In the genomic region with DNA sequence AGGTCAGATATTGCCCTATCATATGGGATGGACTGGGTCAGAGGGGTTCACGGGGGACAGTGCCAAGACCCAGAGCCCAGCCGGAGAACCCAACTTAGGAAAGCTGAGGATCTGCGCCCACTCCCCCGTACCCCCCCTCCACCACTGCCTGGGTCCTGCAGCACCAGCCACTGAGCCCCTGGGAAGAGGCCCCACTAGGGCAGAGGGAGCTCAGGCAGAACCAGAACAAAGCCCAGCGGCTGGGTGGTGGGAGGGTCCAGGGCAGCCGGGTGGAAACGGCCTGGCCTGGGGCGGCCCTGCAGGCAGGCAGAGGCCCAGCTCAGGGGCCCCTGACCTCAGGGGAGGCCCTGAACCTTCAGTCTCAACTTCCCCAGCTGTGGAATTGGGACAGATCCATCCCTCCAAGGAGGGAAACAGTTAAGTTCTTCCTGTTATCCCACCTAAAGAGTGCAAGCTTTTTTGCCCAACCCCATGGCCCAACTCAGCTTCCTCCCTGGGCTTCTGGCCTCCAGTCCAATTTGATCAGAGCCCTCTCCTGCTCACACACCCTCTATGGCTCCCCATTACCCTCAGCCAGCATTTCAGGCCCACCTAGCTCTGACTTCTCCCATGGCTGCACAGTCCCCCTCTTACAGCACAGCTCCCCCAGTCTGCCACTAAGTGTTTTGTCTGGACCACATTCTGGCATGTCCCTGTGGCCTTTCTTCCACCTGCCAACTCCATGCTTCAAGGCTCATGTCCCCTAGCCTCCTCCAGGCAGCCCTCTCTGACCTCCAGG, we compare ENCODE assay signal across 14 cellular contexts. TPM values are rescaled to one million over a fixed set of nuclear protein-coding genes. Genes with fewer than 3 reads are reported as not detected.
DNase-seq lines count a peak whose midpoint lies in the region; ATAC-seq and TF ChIP-seq lines count a peak whose summit lies in the region.
"Had no signal": no experiment of that assay in that cellular context is flagged by ENCODE, and none has a peak within 500 bp of the region (broad histone marks: within the 10 kb centered on the region; RNA-seq: fewer than 3 reads in every experiment).

No MANE protein-coding gene starts in this region.

- H3K4me1 ChIP-seq in lung (ENCODE audit: control insufficient read depth in 2 of 2, insufficient read depth in 2 of 2, low read length in 2 of 2), result peaks cover 0 to 5% of the 10 kb centered on the region in 2 donors
- H3K4me1 ChIP-seq in naive thymus-derived CD4-positive, alpha-beta T cell (ENCODE audit: control insufficient read depth in 2 of 2, insufficient read depth in 2 of 2, low read length in 2 of 2), result peaks cover 0 to 11% of the 10 kb centered on the region in 2 donors

- H3K9me3 ChIP-seq in lung (ENCODE audit: control insufficient read depth in 2 of 2, insufficient read depth in 1 of 2, low read length in 1 of 2), result no peaks in the 10 kb centered on the region
- no peaks in the 10 kb centered on the region for H3K9me3 ChIP-seq in naive thymus-derived CD4-positive, alpha-beta T cell (ENCODE audit: control insufficient read depth in 2 of 3, low read length in 3 of 3)
- H3K9me3 ChIP-seq: adrenal gland had no signal

- no peak for TF ChIP-seq CTCF in brain (conservative IDR thresholded peaks at IDR 0.05)
- TF ChIP-seq CTCF in lung (IDR thresholded peaks at IDR 0.05; ENCODE audit: control extremely low read depth, extremely low read depth), result no peak
- no peak for TF ChIP-seq CTCF in type B pancreatic cell (conservative IDR thresholded peaks at IDR 0.05)

- H3K4me1 Mint-ChIP-seq in brain, result peaks cover 25% of the 10 kb centered on the region
- peaks cover 34% of the 10 kb centered on the region for H3K4me1 Mint-ChIP-seq in type B pancreatic cell (ENCODE audit: unreplicated experiment)
- peaks cover 0 to 14% (median 5%) of the 10 kb centered on the region in 7 donors for H3K4me1 Mint-ChIP-seq in naive thymus-derived CD4-positive, alpha-beta T cell

- intact Hi-C loops in naive thymus-derived CD4-positive, alpha-beta T cell (cut with micrococcal nuclease), result no loop called here

- H3K27me3 ChIP-seq in lung (ENCODE audit: control insufficient read depth, insufficient read depth), result no peaks in the 10 kb centered on the region
- H3K27me3 ChIP-seq in naive thymus-derived CD4-positive, alpha-beta T cell (ENCODE audit: control insufficient read depth in 2 of 2, insufficient read depth in 2 of 2, low read length in 2 of 2), result no peaks in the 10 kb centered on the region
- H3K27me3 ChIP-seq: adrenal gland had no signal

- H3K36me3 Mint-ChIP-seq in activated naive CD4-positive, alpha-beta T cell treated with anti-CD3 and anti-CD28 coated beads, Interleukin-2, amount 50 U/mL, for 72 hours, result no peaks in the 10 kb centered on the region
- H3K36me3 Mint-ChIP-seq in brain, result peaks cover 10% of the 10 kb centered on the region
- H3K36me3 Mint-ChIP-seq in type B pancreatic cell, result peaks cover 8% of the 10 kb centered on the region
- no peaks in the 10 kb centered on the region for H3K36me3 Mint-ChIP-seq in naive thymus-derived CD4-positive, alpha-beta T cell

- peak overlapping the region; percentile 30 to 42 for H3K27ac Mint-ChIP-seq in activated naive CD4-positive, alpha-beta T cell treated with anti-CD3 and anti-CD28 coated beads, Interleukin-2, amount 50 U/mL, for 72 hours
- H3K27ac Mint-ChIP-seq in brain (peak overlapping the region in 4 of 5 experiments; percentile 74 to 90 (median 80)), type B pancreatic cell (peak overlapping the region; percentile 88)
- peak overlapping the region in 2 of 9 donors; percentile 8 to 67 for H3K27ac Mint-ChIP-seq in naive thymus-derived CD4-positive, alpha-beta T cell

- no peaks in the 10 kb centered on the region for H3K9me3 Mint-ChIP-seq in activated naive CD4-positive, alpha-beta T cell treated with anti-CD3 and anti-CD28 coated beads, Interleukin-2, amount 50 U/mL, for 72 hours
- H3K9me3 Mint-ChIP-seq in brain (peaks cover 0 to 2% (median 0%) of the 10 kb centered on the region in 5 experiments), type B pancreatic cell (no peaks in the 10 kb centered on the region)
- peaks cover 0 to 1% (median 0%) of the 10 kb centered on the region in 11 donors for H3K9me3 Mint-ChIP-seq in naive thymus-derived CD4-positive, alpha-beta T cell

- POLR2A ChIA-PET in naive thymus-derived CD4-positive, alpha-beta T cell (lab: Charles Lee), result interaction anchor here (0.8 to 2.5 kb wide), 4 partner anchors 16 to 117 kb away, joined by 3 to 12 read pairs (median 4); a partner anchor contains a TSS

- CTCF ChIA-PET in naive thymus-derived CD4-positive, alpha-beta T cell (lab: Charles Lee), result interaction anchor here (1.1 kb wide), 1 partner anchor 15 kb away, joined by 4 read pairs; no protein-coding TSS in a partner anchor

- no peak for ATAC-seq in activated naive CD4-positive, alpha-beta T cell treated with anti-CD3 and anti-CD28 coated beads, Interleukin-2, amount 50 U/mL, for 72 hours
- no peak for ATAC-seq in lung (ENCODE audit: insufficient read depth, low FRiP score)
- no peak for ATAC-seq in naive thymus-derived CD4-positive, alpha-beta T cell
- ATAC-seq in GM21515 (IDR thresholded peaks at IDR 0.05; ENCODE audit: unreplicated experiment), result no peak
- ATAC-seq in HG03439 (IDR thresholded peaks at IDR 0.05; ENCODE audit: unreplicated experiment), result no peak
- ATAC-seq: activated CD4-positive, CD25-positive, alpha-beta regulatory T cell treated with anti-CD3 and anti-CD28 coated beads, Interleukin-2, amount 50 U/mL, for 24 hours had no signal

- H3K36me3 ChIP-seq in lung (ENCODE audit: control insufficient read depth in 2 of 2, insufficient read depth in 2 of 2, low read length in 2 of 2), result peaks cover 0 to 3% of the 10 kb centered on the region in 2 donors
- no peaks in the 10 kb centered on the region for H3K36me3 ChIP-seq in naive thymus-derived CD4-positive, alpha-beta T cell (ENCODE audit: control insufficient read depth in 2 of 3, insufficient read depth in 3 of 3, low read length in 3 of 3)

- WGBS in lung, 2 donors, result 68 to 73% methylated on average over 8 of the region's 8 CpGs

- no peak for DNase-seq in activated naive CD4-positive, alpha-beta T cell treated with anti-CD3 and anti-CD28 coated beads, Interleukin-2, amount 50 U/mL, for 72 hours (ENCODE audit: low spot score in 2 of 2)
- DNase-seq in activated naive CD4-positive, alpha-beta T cell treated with Interleukin-2 at 50 U/mL for 16 hours, result no peak
- DNase-seq in lung (ENCODE audit: low spot score), result no peak
- no peak for DNase-seq in type B pancreatic cell (ENCODE audit: extremely low spot score, unreplicated experiment)
- DNase-seq in naive thymus-derived CD4-positive, alpha-beta T cell, result no peak
- DNase-seq: stimulated activated naive CD4-positive, alpha-beta T cell treated with Interleukin-2 at 50 U/mL for 16 hours had no signal

- H3K27me3 Mint-ChIP-seq in brain, result peaks cover 7% of the 10 kb centered on the region
- H3K27me3 Mint-ChIP-seq in type B pancreatic cell, result no peaks in the 10 kb centered on the region
- peaks cover 0 to 15% (median 0%) of the 10 kb centered on the region in 5 donors for H3K27me3 Mint-ChIP-seq in naive thymus-derived CD4-positive, alpha-beta T cell

- no peak overlapping the region for H3K4me3 ChIP-seq in lung
- H3K4me3 ChIP-seq in naive thymus-derived CD4-positive, alpha-beta T cell (ENCODE audit: low read length), result no peak overlapping the region

- H3K4me3 Mint-ChIP-seq in brain, result peak overlapping the region; percentile 45 to 92 (median 86)
- H3K4me3 Mint-ChIP-seq in type B pancreatic cell, result peak overlapping the region; percentile 94
- peak overlapping the region in 2 of 10 donors; percentile 56 to 59 for H3K4me3 Mint-ChIP-seq in naive thymus-derived CD4-positive, alpha-beta T cell

- peak overlapping the region; percentile 46 to 59 for H3K27ac ChIP-seq in lung (ENCODE audit: low read depth in 1 of 2, low read length in 1 of 2)
- no peak overlapping the region for H3K27ac ChIP-seq in naive thymus-derived CD4-positive, alpha-beta T cell (ENCODE audit: low read depth, low read length)

RNA-seq across cellular contexts. Expression of a gene that starts 3.1 kb away (rescaled TPM):
- total RNA-seq in activated naive CD4-positive, alpha-beta T cell treated with anti-CD3 and anti-CD28 coated beads, Interleukin-2, amount 50 U/mL, for 72 hours, result 10 to 100 TPM in 1 of 2 donors, 1 to 10 TPM in 1; 5.8 to 12.9 TPM
- polyA plus RNA-seq in brain (ENCODE audit: insufficient read depth, low read depth, low replicate concordance), result 15.9 TPM
- total RNA-seq in lung, result 10 to 100 TPM; 26.1 to 65.5 TPM
- 10 to 100 TPM; 26.8 to 28.0 TPM for polyA plus RNA-seq in lung
- total RNA-seq in type B pancreatic cell (ENCODE audit: low replicate concordance), result 70.9 and 94.2 TPM in 2 replicates
- total RNA-seq in naive thymus-derived CD4-positive, alpha-beta T cell, result 1 to 10 TPM; 2.2 to 7.8 (median 7.0) TPM
- 1 to 10 TPM; 1.4 to 1.8 TPM for polyA plus RNA-seq in naive thymus-derived CD4-positive, alpha-beta T cell

RNA-seq across cellular contexts. Expression of a gene that starts 16.6 kb away (rescaled TPM):
- total RNA-seq in activated naive CD4-positive, alpha-beta T cell treated with anti-CD3 and anti-CD28 coated beads, Interleukin-2, amount 50 U/mL, for 72 hours, result 10 to 100 TPM; 14.3 to 17.1 TPM
- 28.2 TPM for polyA plus RNA-seq in brain (ENCODE audit: insufficient read depth, low read depth, low replicate concordance)
- 10 to 100 TPM in 1 of 2 donors, 1 to 10 TPM in 1; 9.1 to 39.5 TPM for total RNA-seq in lung
- 10 to 100 TPM; 19.4 to 31.1 TPM for polyA plus RNA-seq in lung
- total RNA-seq in type B pancreatic cell (ENCODE audit: low replicate concordance), result 19.2 and 23.8 TPM in 2 replicates
- 10 to 100 TPM; 21.8 to 32.8 (median 29.8) TPM for total RNA-seq in naive thymus-derived CD4-positive, alpha-beta T cell
- 10 to 100 TPM; 37.7 to 41.1 TPM for polyA plus RNA-seq in naive thymus-derived CD4-positive, alpha-beta T cell

RNA-seq across cellular contexts. Expression of a gene that starts 21.9 kb away (rescaled TPM):
- total RNA-seq in activated naive CD4-positive, alpha-beta T cell treated with anti-CD3 and anti-CD28 coated beads, Interleukin-2, amount 50 U/mL, for 72 hours, result under 1 TPM; 0.43 to 0.49 TPM
- polyA plus RNA-seq in brain (ENCODE audit: insufficient read depth, low read depth, low replicate concordance) (1.0 TPM), lung (10 to 100 TPM in 1 of 2 donors, 1 to 10 TPM in 1; 6.2 to 11.4 TPM)
- total RNA-seq in lung (10 to 100 TPM; 11.8 to 12.3 TPM), type B pancreatic cell (ENCODE audit: low replicate concordance) (0.29 TPM in 1 of 2 replicates, not detected in the other)
- 1 to 10 TPM in 1 of 5 experiments, under 1 TPM in 4; 0.22 to 1.2 (median 0.36) TPM for total RNA-seq in naive thymus-derived CD4-positive, alpha-beta T cell
- polyA plus RNA-seq in naive thymus-derived CD4-positive, alpha-beta T cell, result under 1 TPM in 1 of 2 donors, not detected in 1; 0.61 TPM
- total RNA-seq: H4, HT1080, NCI-H460 had no signal

RNA-seq across cellular contexts. Expression of a gene that starts 24.6 kb away (rescaled TPM):
- total RNA-seq in activated naive CD4-positive, alpha-beta T cell treated with anti-CD3 and anti-CD28 coated beads, Interleukin-2, amount 50 U/mL, for 72 hours, result 100 to 1,000 TPM; 115 to 125 TPM
- 121 TPM for polyA plus RNA-seq in brain (ENCODE audit: insufficient read depth, low read depth, low replicate concordance)
- total RNA-seq in lung, result 10 to 100 TPM; 52.4 to 75.1 TPM
- 10 to 100 TPM; 61.8 to 65.1 TPM for polyA plus RNA-seq in lung
- total RNA-seq in type B pancreatic cell (ENCODE audit: low replicate concordance), result 84.6 and 93.3 TPM in 2 replicates
- total RNA-seq in naive thymus-derived CD4-positive, alpha-beta T cell, result 100 to 1,000 TPM in 2 of 5 experiments, 10 to 100 TPM in 3; 72.4 to 111 (median 95.6) TPM
- 100 to 1,000 TPM in 1 of 2 donors, 10 to 100 TPM in 1; 94.9 to 110 TPM for polyA plus RNA-seq in naive thymus-derived CD4-positive, alpha-beta T cell

RNA-seq across cellular contexts. Expression of a gene that starts 27.5 kb away (rescaled TPM):
- total RNA-seq in activated naive CD4-positive, alpha-beta T cell treated with anti-CD3 and anti-CD28 coated beads, Interleukin-2, amount 50 U/mL, for 72 hours, result 10 to 100 TPM; 28.6 to 39.1 TPM
- 61.6 TPM for polyA plus RNA-seq in brain (ENCODE audit: insufficient read depth, low read depth, low replicate concordance)
- total RNA-seq in lung, result 10 to 100 TPM; 22.0 to 33.5 TPM
- polyA plus RNA-seq in lung, result 10 to 100 TPM; 36.2 to 60.1 TPM
- total RNA-seq in type B pancreatic cell (ENCODE audit: low replicate concordance), result 18.7 and 22.3 TPM in 2 replicates
- 10 to 100 TPM; 24.7 to 51.1 (median 30.5) TPM for total RNA-seq in naive thymus-derived CD4-positive, alpha-beta T cell
- polyA plus RNA-seq in naive thymus-derived CD4-positive, alpha-beta T cell, result 10 to 100 TPM; 63.1 to 68.3 TPM
